ENCODE assay signal across 8 cellular contexts in the genomic region with DNA sequence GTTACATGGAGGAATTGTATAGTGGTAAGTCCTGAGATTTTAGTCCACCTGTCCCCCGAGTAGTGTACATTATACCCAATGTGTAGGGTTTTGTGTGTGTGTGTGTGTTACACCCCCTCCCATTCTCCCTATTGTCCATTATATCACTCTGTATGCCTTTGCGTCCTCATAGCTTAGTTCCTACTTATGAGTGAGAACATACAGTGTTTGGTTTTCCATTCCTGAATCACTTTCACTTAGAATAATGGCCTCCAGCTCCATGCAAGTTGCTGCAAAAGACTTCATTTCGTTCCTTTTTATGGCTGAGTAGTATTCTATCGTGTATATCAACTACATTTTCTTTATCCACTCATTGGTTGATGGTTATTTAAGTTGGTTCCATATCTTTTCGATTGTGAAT. TPM values are rescaled to one million over a fixed set of nuclear protein-coding genes. Genes with fewer than 3 reads are reported as not detected.
A peak's percentile ranks its signal among the peaks of the same experiment; 100 is the strongest.
DNase-seq lines count a peak whose midpoint lies in the region; ATAC-seq, FAIRE-seq and TF ChIP-seq lines count a peak whose summit lies in the region.

No MANE protein-coding gene starts in this region.

- no peaks in the 10 kb centered on the region for H3K36me3 Mint-ChIP-seq in activated CD4-positive, alpha-beta T cell treated with anti-CD3 and anti-CD28 coated beads, Interleukin-2, amount 10 ng/mL, durations not matched to agents 24 days and 14 days (ENCODE audit: low read depth)
- no peaks in the 10 kb centered on the region for H3K36me3 Mint-ChIP-seq in activated CD8-positive, alpha-beta T cell treated with anti-CD3 and anti-CD28 coated beads for 36 hours (ENCODE audit: low read depth)

- H3K36me3 ChIP-seq in kidney (ENCODE audit: control insufficient read depth in 1 of 2, insufficient read depth in 2 of 2, low read length in 2 of 2) (no peaks in the 10 kb centered on the region), suprapubic skin (no peaks in the 10 kb centered on the region), MG63 (no peaks in the 10 kb centered on the region)

- WGBS in suprapubic skin: 63% methylated on average over 5 of the region's 5 CpGs

- TF ChIP-seq POLR2A in suprapubic skin (IDR thresholded peaks at IDR 0.05): no peak

- H3K4me3 ChIP-seq in kidney (ENCODE audit: low read length in 2 of 2) (peak overlapping the region; percentile 37 to 59), suprapubic skin (peak overlapping the region; percentile 54), MG63 (no peak overlapping the region)

- no peak for ATAC-seq in activated CD8-positive, alpha-beta T cell treated with anti-CD3 and anti-CD28 coated beads for 36 hours
- no peak for ATAC-seq in GM21717 (IDR thresholded peaks at IDR 0.05; ENCODE audit: unreplicated experiment)

- H3K27me3 Mint-ChIP-seq in activated CD4-positive, alpha-beta T cell treated with anti-CD3 and anti-CD28 coated beads, Interleukin-2, amount 10 ng/mL, durations not matched to agents 24 days and 14 days: peaks cover 35% of the 10 kb centered on the region
- H3K27me3 Mint-ChIP-seq in activated CD8-positive, alpha-beta T cell treated with anti-CD3 and anti-CD28 coated beads for 36 hours: peaks cover 28% of the 10 kb centered on the region

- POLR2A ChIA-PET in activated CD8-positive, alpha-beta T cell treated with anti-CD3 and anti-CD28 coated beads for 36 hours (lab: Charles Lee): interaction anchor here (1.0 kb wide), 1 partner anchor 37 kb away, joined by 3 read pairs; no protein-coding TSS in a partner anchor

- H3K4me1 Mint-ChIP-seq in activated CD4-positive, alpha-beta T cell treated with anti-CD3 and anti-CD28 coated beads, Interleukin-2, amount 10 ng/mL, durations not matched to agents 24 days and 14 days: peaks cover 9% of the 10 kb centered on the region
- peaks cover 6% of the 10 kb centered on the region for H3K4me1 Mint-ChIP-seq in activated CD8-positive, alpha-beta T cell treated with anti-CD3 and anti-CD28 coated beads for 36 hours (ENCODE audit: low read depth)

- no peaks in the 10 kb centered on the region for H3K9me3 Mint-ChIP-seq in activated CD4-positive, alpha-beta T cell treated with anti-CD3 and anti-CD28 coated beads, Interleukin-2, amount 10 ng/mL, durations not matched to agents 24 days and 14 days
- H3K9me3 Mint-ChIP-seq in activated CD8-positive, alpha-beta T cell treated with anti-CD3 and anti-CD28 coated beads for 36 hours: no peaks in the 10 kb centered on the region

- no peak for FAIRE-seq in kidney (lab: Jason Lieb, UNC)

- H3K4me1 ChIP-seq in kidney (ENCODE audit: control insufficient read depth in 1 of 2, insufficient read depth in 1 of 2, low read depth in 1 of 2, low read length in 2 of 2) (peaks cover 3 to 10% of the 10 kb centered on the region in 2 donors), suprapubic skin (peaks cover 16% of the 10 kb centered on the region)

- H3K9me3 ChIP-seq in kidney (ENCODE audit: control insufficient read depth in 1 of 2, low read length in 2 of 2) (no peaks in the 10 kb centered on the region), suprapubic skin (no peaks in the 10 kb centered on the region), MG63 (no peaks in the 10 kb centered on the region)

- TF ChIP-seq EP300 in suprapubic skin (IDR thresholded peaks at IDR 0.05): no peak

- H3K27ac Mint-ChIP-seq in activated CD4-positive, alpha-beta T cell treated with anti-CD3 and anti-CD28 coated beads, Interleukin-2, amount 10 ng/mL, durations not matched to agents 24 days and 14 days: no peak overlapping the region
- no peak overlapping the region for H3K27ac Mint-ChIP-seq in activated CD8-positive, alpha-beta T cell treated with anti-CD3 and anti-CD28 coated beads for 36 hours

- intact Hi-C loops in activated CD4-positive, alpha-beta T cell treated with anti-CD3 and anti-CD28 coated beads, Interleukin-2, amount 10 ng/mL, durations not matched to agents 24 days and 14 days (cut with micrococcal nuclease): no loop called here
- intact Hi-C loops in activated CD8-positive, alpha-beta T cell treated with anti-CD3 and anti-CD28 coated beads for 36 hours (cut with micrococcal nuclease): no loop called here
- intact Hi-C loops in kidney (cut with DNase I): no loop called here

- CTCF ChIA-PET in activated CD8-positive, alpha-beta T cell treated with anti-CD3 and anti-CD28 coated beads for 36 hours (lab: Charles Lee): interaction anchor here (0.7 to 1.1 kb wide), 3 partner anchors 21 to 87 kb away, joined by 3 to 4 read pairs (median 3); no protein-coding TSS in a partner anchor

- H3K27ac ChIP-seq in kidney (ENCODE audit: low read depth in 2 of 2, low read length in 2 of 2): no peak overlapping the region
- no peak overlapping the region for H3K27ac ChIP-seq in suprapubic skin

- H3K9ac ChIP-seq in kidney (ENCODE audit: low read length in 2 of 2): peak overlapping the region in 1 of 2 donors; percentile 34

- DNase-seq in activated CD4-positive, alpha-beta T cell treated with anti-CD3 and anti-CD28 coated beads, Interleukin-2, amount 10 ng/mL, durations not matched to agents 24 days and 14 days: no peak
- no peak for DNase-seq in activated CD4-positive, alpha-beta T cell treated with anti-CD3 and anti-CD28 coated beads, Interleukin-2, amount 50 U/mL, for 4 hours
- no peak for DNase-seq in activated CD8-positive, alpha-beta T cell treated with anti-CD3 and anti-CD28 coated beads for 36 hours
- DNase-seq in kidney (no peak), suprapubic skin (ENCODE audit: low spot score in 2 of 2) (no peak), GM19238 (ENCODE audit: insufficient read length, low spot score) (no peak), MG63 (no peak)

- peaks cover 23% of the 10 kb centered on the region for H3K27me3 ChIP-seq in suprapubic skin
- peaks cover 6% of the 10 kb centered on the region for H3K27me3 ChIP-seq in MG63

- H3K4me3 Mint-ChIP-seq in activated CD4-positive, alpha-beta T cell treated with anti-CD3 and anti-CD28 coated beads, Interleukin-2, amount 10 ng/mL, durations not matched to agents 24 days and 14 days: peak overlapping the region; percentile 53
- H3K4me3 Mint-ChIP-seq in activated CD8-positive, alpha-beta T cell treated with anti-CD3 and anti-CD28 coated beads for 36 hours: peak overlapping the region; percentile 37

- TF ChIP-seq CTCF in activated CD8-positive, alpha-beta T cell treated with anti-CD3 and anti-CD28 coated beads for 36 hours (IDR thresholded peaks at IDR 0.05): no peak
- TF ChIP-seq CTCF in kidney (IDR thresholded peaks at IDR 0.05; ENCODE audit: borderline replicate concordance, extremely low read depth, insufficient read depth): no peak
- no peak for TF ChIP-seq CTCF in suprapubic skin (IDR thresholded peaks at IDR 0.05)

RNA-seq across cellular contexts. Expression of a gene that starts 0.6 kb away (rescaled TPM):
- not detected in 2 replicates for total RNA-seq in activated CD4-positive, alpha-beta T cell treated with anti-CD3 and anti-CD28 coated beads, Interleukin-2, amount 10 ng/mL, durations not matched to agents 24 days and 14 days
- not detected for total RNA-seq in activated CD8-positive, alpha-beta T cell treated with anti-CD3 and anti-CD28 coated beads for 36 hours
- total RNA-seq in kidney (4.2 TPM), suprapubic skin (10 to 100 TPM in 1 of 4 donors, 1 to 10 TPM in 3; 6.8 to 11.3 (median 8.8) TPM)
- polyA plus RNA-seq in kidney (ENCODE audit: insufficient read depth, low read depth, low replicate concordance): 10.3 TPM
- total RNA-seq in MG63 (2014; rRNA removed; shearing (Covaris generic); ENCODE audit: low replicate concordance): not detected in 2 replicates
